In genomic region chr22:25071720-25072119, GRCh38 we compare ENCODE assay signal across 26 cellular contexts.
DNase-seq lines count a peak whose midpoint lies in the region; ATAC-seq, FAIRE-seq and TF ChIP-seq lines count a peak whose summit lies in the region.
"Had no signal": no experiment of that assay in that cellular context is flagged by ENCODE, and none has a peak within 500 bp of the region (broad histone marks: within the 10 kb centered on the region; RNA-seq: fewer than 3 reads in every experiment).

No MANE protein-coding gene starts in this region.

- no peak for FAIRE-seq in frontal cortex (lab: Jason Lieb, UNC)
- FAIRE-seq: endothelial cell of umbilical vein, RCC 7860 had no signal

- H3K36me3 ChIP-seq in tibial artery = no peaks in the 10 kb centered on the region
- H3K36me3 ChIP-seq: BLaER1 treated with 17β-estradiol and CSF1 and Interleukin-3, amounts not matched to agents 10 nM and 100 nM; breast epithelium; ovary; right atrium auricular region had no signal

- H3K4me1 ChIP-seq in tibial artery = peaks cover 7 to 85% (median 50%) of the 10 kb centered on the region in 4 donors
- H3K4me1 ChIP-seq: breast epithelium had no signal

- no peaks in the 10 kb centered on the region for H3K27me3 Mint-ChIP-seq in activated T-cell treated with anti-CD3 and anti-CD28 coated beads, Interleukin-2, amount 50 U/mL, for 72 hours (ENCODE audit: low read depth)
- no peaks in the 10 kb centered on the region for H3K27me3 Mint-ChIP-seq in activated CD8-positive, alpha-beta T cell treated with anti-CD3 and anti-CD28 coated beads, Interleukin-2, amount 10 ng/mL, durations not matched to agents 7 days and 5 days (ENCODE audit: low read depth)
- H3K27me3 Mint-ChIP-seq in effector memory CD8-positive, alpha-beta T cell = no peaks in the 10 kb centered on the region

- no peaks in the 10 kb centered on the region for H3K36me3 Mint-ChIP-seq in activated T-cell treated with anti-CD3 and anti-CD28 coated beads, Interleukin-2, amount 50 U/mL, for 72 hours (ENCODE audit: insufficient read depth in 2 of 2)
- peaks cover 3% of the 10 kb centered on the region for H3K36me3 Mint-ChIP-seq in activated CD8-positive, alpha-beta T cell treated with anti-CD3 and anti-CD28 coated beads, Interleukin-2, amount 10 ng/mL, durations not matched to agents 7 days and 5 days (ENCODE audit: low read depth)
- H3K36me3 Mint-ChIP-seq in effector memory CD8-positive, alpha-beta T cell (ENCODE audit: insufficient read depth) = peaks cover 17% of the 10 kb centered on the region
- H3K36me3 Mint-ChIP-seq: memory B cell had no signal

- no peak for DNase-seq in activated T-cell treated with anti-CD3 and anti-CD28 coated beads, Interleukin-2, amount 50 U/mL, for 72 hours
- no peak for DNase-seq in activated T-cell treated with anti-CD3 and anti-CD28 coated beads, Interleukin-2, amount 50 U/mL, for 1 hour
- DNase-seq in activated CD8-positive, alpha-beta T cell treated with anti-CD3 and anti-CD28 coated beads, Interleukin-2, amount 10 ng/mL, durations not matched to agents 7 days and 5 days = no peak
- DNase-seq in effector memory CD8-positive, alpha-beta T cell = no peak
- DNase-seq in tibial artery (no peak), CD1c-positive myeloid dendritic cell (ENCODE audit: extremely low spot score) (no peak), islet precursor cell (no peak), frontal cortex (ENCODE audit: low spot score in 2 of 2) (no peak)
- DNase-seq: activated B cell treated with CpG ODN at 0.5 μM for 24 hours; EL; glutamatergic neuron; left colon; NCI-H2171 treated with DMSO at 0.1 percent for 48 hours; NCI-H526 treated with DMSO at 0.1 percent for 48 hours; ovary; stimulated activated CD4-positive, alpha-beta T cell treated with anti-CD3 and anti-CD28 coated beads, Interleukin-12 subunit alpha, Interleukin-12 subunit beta, amount 100 ng/mL, for 4 hours; stimulated activated CD4-positive, alpha-beta T cell treated with anti-CD3 and anti-CD28 coated beads, Interleukin-4, amount 100 ng/mL, for 4 hours; T1000 had no signal

- H3K4me3 Mint-ChIP-seq in activated T-cell treated with anti-CD3 and anti-CD28 coated beads, Interleukin-2, amount 50 U/mL, for 72 hours = peak overlapping the region; percentile 92 to 95
- peak overlapping the region; percentile 80 for H3K4me3 Mint-ChIP-seq in activated CD8-positive, alpha-beta T cell treated with anti-CD3 and anti-CD28 coated beads, Interleukin-2, amount 10 ng/mL, durations not matched to agents 7 days and 5 days
- peak overlapping the region; percentile 87 to 95 for H3K4me3 Mint-ChIP-seq in effector memory CD8-positive, alpha-beta T cell
- H3K4me3 Mint-ChIP-seq: activated B cell treated with CpG ODN at 0.5 μM for 24 hours, memory B cell had no signal

- POLR2A ChIA-PET in activated CD8-positive, alpha-beta T cell treated with anti-CD3 and anti-CD28 coated beads, Interleukin-2, amount 10 ng/mL, durations not matched to agents 7 days and 5 days (lab: Charles Lee) = interaction anchor here (0.9 kb wide), 1 partner anchor 11 kb away, joined by 4 read pairs; no protein-coding TSS in a partner anchor

- no peak for ATAC-seq in activated T-cell treated with anti-CD3 and anti-CD28 coated beads, Interleukin-2, amount 50 U/mL, for 72 hours (replicated peaks in 1 of 2)
- no peak for ATAC-seq in activated CD8-positive, alpha-beta T cell treated with anti-CD3 and anti-CD28 coated beads, Interleukin-2, amount 10 ng/mL, durations not matched to agents 7 days and 5 days
- ATAC-seq in effector memory CD8-positive, alpha-beta T cell (replicated peaks) = no peak
- ATAC-seq: left colon had no signal

- peaks cover 98% of the 10 kb centered on the region for H3K4me1 Mint-ChIP-seq in activated T-cell treated with anti-CD3 and anti-CD28 coated beads, Interleukin-2, amount 50 U/mL, for 72 hours (ENCODE audit: low read depth)
- peaks cover 89% of the 10 kb centered on the region for H3K4me1 Mint-ChIP-seq in activated CD8-positive, alpha-beta T cell treated with anti-CD3 and anti-CD28 coated beads, Interleukin-2, amount 10 ng/mL, durations not matched to agents 7 days and 5 days (ENCODE audit: low read depth)
- peaks cover 79 to 92% of the 10 kb centered on the region in 2 donors for H3K4me1 Mint-ChIP-seq in effector memory CD8-positive, alpha-beta T cell (ENCODE audit: low read depth in 2 of 2)
- H3K4me1 Mint-ChIP-seq: activated B cell treated with CpG ODN at 0.5 μM for 24 hours had no signal

- H3K4me3 ChIP-seq in tibial artery = peak overlapping the region; percentile 57 to 58
- H3K4me3 ChIP-seq: BLaER1 treated with 17β-estradiol and CSF1 and Interleukin-3, amounts not matched to agents 10 nM and 100 nM; breast epithelium; ovary; right atrium auricular region; SK-N-MC had no signal

- H3K27ac ChIP-seq in tibial artery = peak overlapping the region; percentile 87 to 93
- H3K27ac ChIP-seq: BLaER1 treated with 17β-estradiol and CSF1 and Interleukin-3, amounts not matched to agents 10 nM and 100 nM; breast epithelium; right atrium auricular region; SK-N-MC had no signal

- intact Hi-C loops in tibial artery (cut with DNase I; ENCODE audit: low total_unique reads) = no loop called here

- H3K9me3 Mint-ChIP-seq in activated T-cell treated with anti-CD3 and anti-CD28 coated beads, Interleukin-2, amount 50 U/mL, for 72 hours = no peaks in the 10 kb centered on the region
- H3K9me3 Mint-ChIP-seq in activated CD8-positive, alpha-beta T cell treated with anti-CD3 and anti-CD28 coated beads, Interleukin-2, amount 10 ng/mL, durations not matched to agents 7 days and 5 days (ENCODE audit: insufficient read depth) = no peaks in the 10 kb centered on the region
- no peaks in the 10 kb centered on the region for H3K9me3 Mint-ChIP-seq in effector memory CD8-positive, alpha-beta T cell
- H3K9me3 Mint-ChIP-seq: activated B cell treated with CpG ODN at 0.5 μM for 24 hours, memory B cell, nephron had no signal

- TF ChIP-seq CTCF in tibial artery (IDR thresholded peaks at IDR 0.05) = no peak

- H3K27ac Mint-ChIP-seq in activated T-cell treated with anti-CD3 and anti-CD28 coated beads, Interleukin-2, amount 50 U/mL, for 72 hours = no peak overlapping the region
- peak overlapping the region; percentile 68 for H3K27ac Mint-ChIP-seq in activated CD8-positive, alpha-beta T cell treated with anti-CD3 and anti-CD28 coated beads, Interleukin-2, amount 10 ng/mL, durations not matched to agents 7 days and 5 days
- H3K27ac Mint-ChIP-seq in effector memory CD8-positive, alpha-beta T cell = peak overlapping the region; percentile 96 to 98
- H3K27ac Mint-ChIP-seq: activated B cell treated with CpG ODN at 0.5 μM for 24 hours, memory B cell had no signal

- no peaks in the 10 kb centered on the region for H3K27me3 ChIP-seq in tibial artery
- H3K27me3 ChIP-seq: breast epithelium, ovary, right atrium auricular region had no signal

- CTCF ChIA-PET in activated CD8-positive, alpha-beta T cell treated with anti-CD3 and anti-CD28 coated beads, Interleukin-2, amount 10 ng/mL, durations not matched to agents 7 days and 5 days (lab: Charles Lee) = interaction anchor here (1.0 to 5.8 kb wide), 6 partner anchors 9 to 130 kb away, joined by 3 to 74 read pairs (median 10); no protein-coding TSS in a partner anchor

- no peaks in the 10 kb centered on the region for H3K9me3 ChIP-seq in tibial artery
- H3K9me3 ChIP-seq: BLaER1 treated with 17β-estradiol and CSF1 and Interleukin-3, amounts not matched to agents 10 nM and 100 nM; breast epithelium; ovary; right atrium auricular region had no signal
